17 cellular contexts compared by ENCODE assay signal in the genomic region with DNA sequence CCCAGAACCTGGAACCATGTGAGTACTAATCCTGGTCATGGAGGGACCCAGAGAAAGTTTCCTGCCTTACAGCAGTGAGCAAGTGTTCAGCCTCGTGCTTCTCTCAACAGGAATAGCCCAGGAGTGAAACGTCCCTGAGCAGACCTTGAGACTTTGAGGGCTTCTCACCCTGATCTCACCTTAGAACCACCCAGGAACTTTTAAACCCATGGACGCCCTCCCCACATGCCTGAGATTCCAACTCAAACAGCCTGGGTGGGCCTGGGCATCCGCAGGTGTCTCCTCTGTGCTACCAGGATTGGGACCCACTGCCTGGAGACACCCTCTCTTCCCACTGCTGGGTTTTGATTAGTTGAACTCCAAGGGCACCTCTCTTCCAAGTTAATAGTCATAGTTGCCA.
"Had no signal": no experiment of that assay in that cellular context is flagged by ENCODE, and none has a peak within 500 bp of the region (broad histone marks: within the 10 kb centered on the region; RNA-seq: fewer than 3 reads in every experiment).

No MANE protein-coding gene starts in this region.

- H3K9me3 ChIP-seq: heart left ventricle, mucosa of descending colon, suprapubic skin, tibial artery, upper lobe of right lung, vagina had no signal

- H3K27ac ChIP-seq: heart left ventricle, suprapubic skin, tibial artery, upper lobe of right lung, vagina had no signal

- DNase-seq: erythroblast; foreskin melanocyte; heart left ventricle; hippocampal formation; kidney glomerular epithelial cell; mammary epithelial cell; mucosa of descending colon; naive thymus-derived CD8-positive, alpha-beta T cell; posterior cingulate gyrus; small intestine; stimulated activated CD4-positive, alpha-beta T cell treated with anti-CD3 and anti-CD28 coated beads, Interleukin-2, amount 100 ng/mL, for 48 hours; stimulated activated naive CD4-positive, alpha-beta T cell treated with Interleukin-2 at 50 U/mL for 16 hours; upper lobe of right lung had no signal

- H3K36me3 ChIP-seq: heart left ventricle, suprapubic skin, tibial artery, upper lobe of right lung, vagina had no signal

- H3K4me3 Mint-ChIP-seq: naive thymus-derived CD8-positive, alpha-beta T cell had no signal

- H3K27me3 ChIP-seq: vagina had no signal

- H3K27ac Mint-ChIP-seq: naive thymus-derived CD8-positive, alpha-beta T cell had no signal

- H3K36me3 Mint-ChIP-seq: naive thymus-derived CD8-positive, alpha-beta T cell had no signal

- H3K4me1 ChIP-seq: heart left ventricle, suprapubic skin, tibial artery, upper lobe of right lung, vagina had no signal

- ATAC-seq: heart left ventricle; left lobe of liver; mucosa of descending colon; naive thymus-derived CD8-positive, alpha-beta T cell; upper lobe of right lung had no signal

- H3K4me3 ChIP-seq: heart left ventricle, mucosa of descending colon, suprapubic skin, tibial artery, upper lobe of right lung, vagina had no signal
